ENCODE assay signal across 8 cellular contexts in the genomic region with DNA sequence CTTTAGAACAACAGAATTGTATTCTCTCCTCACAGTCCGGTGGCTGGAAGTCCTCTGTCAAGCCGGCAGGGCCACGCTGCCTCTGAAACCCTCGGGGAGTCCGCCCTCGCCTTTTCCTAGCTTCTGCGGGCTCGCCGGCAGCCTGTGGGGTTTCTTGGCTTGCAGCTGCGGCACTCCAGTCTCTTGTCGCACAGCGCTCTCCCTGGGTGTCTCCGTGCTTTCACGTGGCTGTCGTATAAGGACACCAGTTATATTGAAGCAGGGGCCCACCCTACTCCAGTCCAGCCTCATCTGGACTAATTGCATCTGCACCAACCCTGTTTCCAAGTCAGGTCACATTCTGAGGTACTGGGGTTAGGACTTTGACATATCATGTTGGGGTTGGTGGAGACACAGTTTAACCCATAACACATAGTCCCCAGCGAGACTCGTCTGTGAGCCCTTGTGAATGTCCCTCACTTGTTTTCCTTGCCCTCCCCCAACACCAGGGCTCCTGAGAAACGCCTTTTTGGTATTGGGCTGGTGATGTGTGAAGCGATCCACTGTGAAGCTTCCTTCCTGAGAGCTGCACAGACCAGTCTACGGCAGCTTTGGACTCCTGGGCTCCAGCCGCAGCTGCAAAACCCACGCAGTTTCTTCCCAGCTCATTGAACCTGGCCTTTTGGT. TPM values are rescaled to one million over a fixed set of nuclear protein-coding genes. Genes with fewer than 3 reads are reported as not detected.
DNase-seq lines count a peak whose midpoint lies in the region; ATAC-seq and TF ChIP-seq lines count a peak whose summit lies in the region.

No MANE protein-coding gene starts in this region.

- POLR2A ChIA-PET in naive thymus-derived CD4-positive, alpha-beta T cell (lab: Charles Lee), result interaction anchor here (0.7 to 6.1 kb wide), 12 partner anchors 9 to 85 kb away, joined by 3 to 92 read pairs (median 8); a partner anchor contains a TSS

- peak overlapping the region; percentile 87 to 99 (median 95) for H3K27ac Mint-ChIP-seq in naive thymus-derived CD4-positive, alpha-beta T cell
- no peak overlapping the region for H3K27ac Mint-ChIP-seq in Calu3 (ENCODE audit: unreplicated experiment)

- peak overlapping the region; percentile 79 to 93 (median 84) for H3K4me3 Mint-ChIP-seq in naive thymus-derived CD4-positive, alpha-beta T cell
- no peak overlapping the region for H3K4me3 Mint-ChIP-seq in Calu3 (ENCODE audit: low read depth, unreplicated experiment)

- no peak for TF ChIP-seq CTCF in Calu3 (IDR thresholded peaks at IDR 0.05; ENCODE audit: unreplicated experiment)

- intact Hi-C loops in naive thymus-derived CD4-positive, alpha-beta T cell (cut with micrococcal nuclease), result loop anchor here (1.0 to 5.0 kb wide), 9 partner anchors 8 to 85 kb away; no protein-coding TSS in a partner anchor
- intact Hi-C loops in Calu3 (cut with micrococcal nuclease; ENCODE audit: unreplicated experiment), result no loop called here

- H3K36me3 Mint-ChIP-seq in naive thymus-derived CD4-positive, alpha-beta T cell, result peaks cover 0 to 7% (median 4%) of the 10 kb centered on the region in 5 donors
- no peaks in the 10 kb centered on the region for H3K36me3 Mint-ChIP-seq in Calu3 (ENCODE audit: insufficient read depth, unreplicated experiment)

- H3K9me3 Mint-ChIP-seq in naive thymus-derived CD4-positive, alpha-beta T cell, result peaks cover 0 to 3% (median 0%) of the 10 kb centered on the region in 11 donors
- no peaks in the 10 kb centered on the region for H3K9me3 Mint-ChIP-seq in Calu3 (ENCODE audit: low read depth, unreplicated experiment)

- H3K4me1 Mint-ChIP-seq in naive thymus-derived CD4-positive, alpha-beta T cell, result peaks cover 66 to 90% (median 79%) of the 10 kb centered on the region in 7 donors
- H3K4me1 Mint-ChIP-seq in Calu3 (ENCODE audit: low read depth, unreplicated experiment), result peaks cover 38% of the 10 kb centered on the region

- DNase-seq in NCI-H2107 (lab: John Stamatoyannopoulos, UW) (peak; percentile 7), caudate nucleus (lab: John Stamatoyannopoulos, UW) (peak in 51 of 61 donors; percentile 8 to 75 (median 38)), NCI-H524 (lab: John Stamatoyannopoulos, UW) (no peak), Calu3 (no peak)
- DNase-seq in naive thymus-derived CD4-positive, alpha-beta T cell, result peak in 4 of 9 donors; percentile 8 to 64 (median 37)

- no peaks in the 10 kb centered on the region for H3K9me3 ChIP-seq in naive thymus-derived CD4-positive, alpha-beta T cell (ENCODE audit: control insufficient read depth in 2 of 3, low read length in 3 of 3)

- H3K27ac ChIP-seq in caudate nucleus (ENCODE audit: low read depth, low read length), result no peak overlapping the region
- H3K27ac ChIP-seq in naive thymus-derived CD4-positive, alpha-beta T cell (ENCODE audit: low read depth, low read length), result peak overlapping the region; percentile 85

- peaks cover 57 to 70% of the 10 kb centered on the region in 2 donors for H3K4me1 ChIP-seq in naive thymus-derived CD4-positive, alpha-beta T cell (ENCODE audit: control insufficient read depth in 2 of 2, insufficient read depth in 2 of 2, low read length in 2 of 2)

- H3K4me3 ChIP-seq in naive thymus-derived CD4-positive, alpha-beta T cell (ENCODE audit: low read length), result peak overlapping the region; percentile 59

- ATAC-seq in GM18499 (IDR thresholded peaks at IDR 0.05; ENCODE audit: insufficient read depth, unreplicated experiment) (peak; percentile 19), GM21825 (IDR thresholded peaks at IDR 0.05; ENCODE audit: unreplicated experiment) (peak; percentile 31), HG03469 (IDR thresholded peaks at IDR 0.05; ENCODE audit: unreplicated experiment) (no peak)
- peak; percentile 28 for ATAC-seq in naive thymus-derived CD4-positive, alpha-beta T cell

- no peaks in the 10 kb centered on the region for H3K27me3 ChIP-seq in naive thymus-derived CD4-positive, alpha-beta T cell (ENCODE audit: control insufficient read depth in 2 of 2, insufficient read depth in 2 of 2, low read length in 2 of 2)

- no peaks in the 10 kb centered on the region for H3K27me3 Mint-ChIP-seq in naive thymus-derived CD4-positive, alpha-beta T cell
- no peaks in the 10 kb centered on the region for H3K27me3 Mint-ChIP-seq in Calu3 (ENCODE audit: unreplicated experiment)

- no peaks in the 10 kb centered on the region for H3K36me3 ChIP-seq in naive thymus-derived CD4-positive, alpha-beta T cell (ENCODE audit: control insufficient read depth in 2 of 3, insufficient read depth in 3 of 3, low read length in 3 of 3)

- BruUV-seq in Calu3 (replicated peaks; lab: Mats Ljungman, UMichigan), result no TSS peak

- CTCF ChIA-PET in naive thymus-derived CD4-positive, alpha-beta T cell (lab: Charles Lee), result interaction anchor here (0.7 to 3.7 kb wide), 9 partner anchors 8 to 144 kb away, joined by 3 to 15 read pairs (median 4); a partner anchor contains a TSS
- CTCF ChIA-PET in Calu3 (lab: Charles Lee), result no interaction called here

RNA-seq across cellular contexts. Expression of a gene that starts 22.7 kb away (rescaled TPM):
- total RNA-seq in naive thymus-derived CD4-positive, alpha-beta T cell, result 100 to 1,000 TPM in 2 of 5 experiments, 10 to 100 TPM in 3; 45.8 to 111 (median 97.7) TPM
- 10 to 100 TPM; 45.7 to 59.9 TPM for polyA plus RNA-seq in naive thymus-derived CD4-positive, alpha-beta T cell
- total RNA-seq in Calu3 (2022), result 8.8 and 9.4 TPM in 2 replicates

Comparison
In these comparisons a context has a peak if more than half of its experiments do, and no peak if none do; other contexts are left out.
1. DNase-seq: peak in NCI-H2107 (single experiment) and caudate nucleus (51 of 61); none in NCI-H524 (0 of 2) and Calu3 (single experiment).